In the genomic region with DNA sequence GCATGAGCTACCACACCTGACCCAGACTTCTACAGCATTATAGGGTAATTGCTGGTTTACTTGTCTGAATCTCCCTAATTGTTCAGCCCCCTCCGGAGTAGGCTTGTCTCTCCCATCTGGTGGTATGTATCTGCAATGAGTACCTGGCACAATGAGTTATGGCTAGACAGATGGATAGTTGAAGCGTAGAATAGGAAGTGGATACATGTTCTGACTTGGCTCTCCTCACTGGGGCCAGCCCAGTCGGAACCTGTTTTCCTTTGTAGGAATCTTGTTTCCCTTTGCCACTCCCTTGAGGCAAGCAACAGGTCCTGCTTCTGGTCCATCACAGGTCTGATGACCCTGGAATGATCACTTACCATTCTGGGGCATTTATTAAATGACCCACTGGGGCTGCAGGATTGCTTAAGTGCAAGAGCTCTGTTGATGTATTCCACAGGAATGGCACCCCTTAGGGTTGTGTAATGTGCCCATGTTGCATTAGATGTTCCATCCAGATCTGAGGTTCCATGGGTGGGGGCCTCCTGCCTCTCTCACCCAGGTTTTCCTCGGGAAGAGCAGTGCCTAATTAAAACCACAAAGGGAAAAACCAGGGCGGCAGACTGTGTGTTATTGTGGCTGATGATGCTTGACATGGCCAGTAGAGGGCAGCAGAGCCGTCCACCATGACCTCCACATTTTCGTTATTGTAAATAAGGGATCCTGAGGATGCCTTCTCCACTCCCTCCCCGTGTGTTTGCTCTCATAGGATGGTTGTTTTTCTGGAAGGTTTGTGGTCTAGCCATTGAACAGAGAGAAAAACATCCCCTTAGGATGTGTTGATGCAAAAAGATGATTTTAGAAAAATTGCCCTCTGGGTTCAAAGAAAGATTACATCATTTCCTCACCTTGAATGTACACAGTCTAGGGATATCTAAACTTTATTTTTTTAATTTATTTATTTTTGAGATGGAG, we compare ENCODE assay signal across 8 cellular contexts. TPM values are rescaled to one million over a fixed set of nuclear protein-coding genes. Genes with fewer than 3 reads are reported as not detected.
DNase-seq lines count a peak whose midpoint lies in the region; ATAC-seq and TF ChIP-seq lines count a peak whose summit lies in the region.

No MANE protein-coding gene starts in this region.

- CTCF ChIA-PET in HEK293 (lab: Yijun Ruan, JAX): interaction anchor here (0.6 to 1.8 kb wide), 19 partner anchors 11 to 261 kb away, joined by 3 to 6 read pairs (median 3); no protein-coding TSS in a partner anchor
- CTCF ChIA-PET in activated CD8-positive, alpha-beta T cell treated with anti-CD3 and anti-CD28 coated beads, Interleukin-2, amount 10 ng/mL, durations not matched to agents 7 days and 5 days (lab: Charles Lee): interaction anchor here (0.5 to 6.6 kb wide), 30 partner anchors 9 to 316 kb away, joined by 3 to 68 read pairs (median 5); partner anchors contain the start of gene CMTM7

- H3K27ac Mint-ChIP-seq in activated CD8-positive, alpha-beta T cell treated with anti-CD3 and anti-CD28 coated beads, Interleukin-2, amount 10 ng/mL, durations not matched to agents 7 days and 5 days: peak overlapping the region; percentile 74
- H3K27ac Mint-ChIP-seq in effector memory CD8-positive, alpha-beta T cell: peak overlapping the region; percentile 14 to 86

- H3K4me1 ChIP-seq in HEK293 (ENCODE audit: control insufficient read depth, insufficient read depth, low read length): no peaks in the 10 kb centered on the region

- DNase-seq in EL (peak; percentile 60), NCI-H526 (lab: John Stamatoyannopoulos, UW) (peak; percentile 43 to 83), medulla oblongata (ENCODE audit: extremely low spot score) (peak; percentile 74)
- peak; percentile 74 for DNase-seq in activated CD8-positive, alpha-beta T cell treated with anti-CD3 and anti-CD28 coated beads, Interleukin-2, amount 10 ng/mL, durations not matched to agents 7 days and 5 days
- peak; percentile 43 to 51 (median 45) for DNase-seq in effector memory CD8-positive, alpha-beta T cell
- peak; percentile 16 to 18 for DNase-seq in stimulated activated CD8-positive, alpha-beta memory T cell treated with anti-CD3 and anti-CD28 coated beads, Interleukin-4, amount 100 ng/mL, for 4 hours (ENCODE audit: low read depth in 2 of 2, low spot score in 1 of 2)

- H3K9me3 ChIP-seq in HEK293 (ENCODE audit: control insufficient read depth, insufficient read depth, low read depth, low read length): no peaks in the 10 kb centered on the region

- POLR2A ChIA-PET in HEK293 (lab: Yijun Ruan, JAX): interaction anchor here (0.6 kb wide), 1 partner anchor 13 kb away, joined by 7 read pairs; no protein-coding TSS in a partner anchor
- POLR2A ChIA-PET in activated CD8-positive, alpha-beta T cell treated with anti-CD3 and anti-CD28 coated beads, Interleukin-2, amount 10 ng/mL, durations not matched to agents 7 days and 5 days (lab: Charles Lee): no interaction called here

- no peaks in the 10 kb centered on the region for H3K27me3 Mint-ChIP-seq in activated CD8-positive, alpha-beta T cell treated with anti-CD3 and anti-CD28 coated beads, Interleukin-2, amount 10 ng/mL, durations not matched to agents 7 days and 5 days (ENCODE audit: low read depth)
- H3K27me3 Mint-ChIP-seq in effector memory CD8-positive, alpha-beta T cell: no peaks in the 10 kb centered on the region

- no peaks in the 10 kb centered on the region for H3K36me3 ChIP-seq in HEK293 (ENCODE audit: control insufficient read depth in 2 of 2, insufficient read depth in 1 of 2, low read length in 2 of 2)

- no peaks in the 10 kb centered on the region for H3K36me3 Mint-ChIP-seq in activated CD8-positive, alpha-beta T cell treated with anti-CD3 and anti-CD28 coated beads, Interleukin-2, amount 10 ng/mL, durations not matched to agents 7 days and 5 days (ENCODE audit: low read depth)
- H3K36me3 Mint-ChIP-seq in effector memory CD8-positive, alpha-beta T cell (ENCODE audit: insufficient read depth): no peaks in the 10 kb centered on the region

- H3K4me1 Mint-ChIP-seq in activated CD8-positive, alpha-beta T cell treated with anti-CD3 and anti-CD28 coated beads, Interleukin-2, amount 10 ng/mL, durations not matched to agents 7 days and 5 days (ENCODE audit: low read depth): peaks cover 19% of the 10 kb centered on the region
- peaks cover 10 to 12% of the 10 kb centered on the region in 2 donors for H3K4me1 Mint-ChIP-seq in effector memory CD8-positive, alpha-beta T cell (ENCODE audit: low read depth in 2 of 2)

- no peaks in the 10 kb centered on the region for H3K9me3 Mint-ChIP-seq in activated CD8-positive, alpha-beta T cell treated with anti-CD3 and anti-CD28 coated beads, Interleukin-2, amount 10 ng/mL, durations not matched to agents 7 days and 5 days (ENCODE audit: insufficient read depth)
- no peaks in the 10 kb centered on the region for H3K9me3 Mint-ChIP-seq in effector memory CD8-positive, alpha-beta T cell

- no peak overlapping the region for H3K27ac ChIP-seq in HEK293 (ENCODE audit: extremely low read depth, low read depth, low read length)

- peak overlapping the region; percentile 35 for H3K4me3 Mint-ChIP-seq in activated CD8-positive, alpha-beta T cell treated with anti-CD3 and anti-CD28 coated beads, Interleukin-2, amount 10 ng/mL, durations not matched to agents 7 days and 5 days
- peak overlapping the region in 1 of 2 donors; percentile 29 for H3K4me3 Mint-ChIP-seq in effector memory CD8-positive, alpha-beta T cell

- no peak overlapping the region for H3K4me3 ChIP-seq in HEK293 (ENCODE audit: low read depth, low read length)

- ATAC-seq in activated CD8-positive, alpha-beta T cell treated with anti-CD3 and anti-CD28 coated beads, Interleukin-2, amount 10 ng/mL, durations not matched to agents 7 days and 5 days: peak; percentile 86
- peak; percentile 73 for ATAC-seq in effector memory CD8-positive, alpha-beta T cell (replicated peaks)
- no peak for ATAC-seq in GM18519 (IDR thresholded peaks at IDR 0.05; ENCODE audit: low FRiP score, unreplicated experiment)

- TF ChIP-seq CTCF in HEK293 (tag by site-specific recombination; IDR thresholded peaks at IDR 0.05): peak; percentile 53

TF ChIP-seq in HEK293, 187 proteins besides CTCF, POLR2A, EP300 and RAD21:
- no peak for TF ChIP-seq ZNF202 (tag by site-specific recombination; IDR thresholded peaks at IDR 0.05; ENCODE audit: borderline replicate concordance)
- TF ChIP-seq ZNF664 (tag by site-specific recombination; IDR thresholded peaks at IDR 0.05): peak; percentile 23; the same call in 1 of the 2 replicates
- no peak for TF ChIP-seq ZNF2 (tag by site-specific recombination; IDR thresholded peaks at IDR 0.05)
- peak; percentile 81 for TF ChIP-seq ZBTB48 (tag by site-specific recombination; IDR thresholded peaks at IDR 0.05)
- no peak for TF ChIP-seq ZNF211 (tag by site-specific recombination; IDR thresholded peaks at IDR 0.05; ENCODE audit: low read depth)
- no peak for TF ChIP-seq ZNF513 (tag by site-specific recombination; IDR thresholded peaks at IDR 0.05)
- TF ChIP-seq MEIS1 (CRISPR knock-in tag; IDR thresholded peaks at IDR 0.05; ENCODE audit: borderline replicate concordance): no peak
- peak; percentile 69 for TF ChIP-seq ZNF654 (tag by site-specific recombination; IDR thresholded peaks at IDR 0.05; ENCODE audit: low read depth)
- peak; percentile 42; the same call in 1 of the 2 replicates for TF ChIP-seq IKZF3 (tag by site-specific recombination; IDR thresholded peaks at IDR 0.05)
- 0 out of 2 replicates have a peak, but pooled peaks have one; percentile 9 for TF ChIP-seq SCRT1 (tag by site-specific recombination; IDR thresholded peaks at IDR 0.05; ENCODE audit: borderline replicate concordance)
- TF ChIP-seq, protein P1, sequence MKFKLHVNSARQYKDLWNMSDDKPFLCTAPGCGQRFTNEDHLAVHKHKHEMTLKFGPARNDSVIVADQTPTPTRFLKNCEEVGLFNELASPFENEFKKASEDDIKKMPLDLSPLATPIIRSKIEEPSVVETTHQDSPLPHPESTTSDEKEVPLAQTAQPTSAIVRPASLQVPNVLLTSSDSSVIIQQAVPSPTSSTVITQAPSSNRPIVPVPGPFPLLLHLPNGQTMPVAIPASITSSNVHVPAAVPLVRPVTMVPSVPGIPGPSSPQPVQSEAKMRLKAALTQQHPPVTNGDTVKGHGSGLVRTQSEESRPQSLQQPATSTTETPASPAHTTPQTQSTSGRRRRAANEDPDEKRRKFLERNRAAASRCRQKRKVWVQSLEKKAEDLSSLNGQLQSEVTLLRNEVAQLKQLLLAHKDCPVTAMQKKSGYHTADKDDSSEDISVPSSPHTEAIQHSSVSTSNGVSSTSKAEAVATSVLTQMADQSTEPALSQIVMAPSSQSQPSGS (tag by site-specific recombination; IDR thresholded peaks at IDR 0.05; ENCODE audit: low read depth): 0 out of 2 replicates have a peak, but pooled peaks have one; percentile 9
- TF ChIP-seq SP7 (tag by site-specific recombination; IDR thresholded peaks at IDR 0.05): peak; percentile 86
- TF ChIP-seq ZBTB20 (tag by site-specific recombination; IDR thresholded peaks at IDR 0.05): no peak
- no peak for TF ChIP-seq FEZF1 (tag by site-specific recombination; IDR thresholded peaks at IDR 0.05)
- TF ChIP-seq ZBTB1 (tag by site-specific recombination; IDR thresholded peaks at IDR 0.05): no peak

RNA-seq across cellular contexts. Expression of gene CMTM8, which starts 58.0 kb away (rescaled TPM):
- 1 to 10 TPM; 2.1 TPM for total RNA-seq in activated CD8-positive, alpha-beta T cell treated with anti-CD3 and anti-CD28 coated beads, Interleukin-2, amount 10 ng/mL, durations not matched to agents 7 days and 5 days

Comparison
In these comparisons a context has a peak if more than half of its experiments do, and no peak if none do; other contexts are left out.
1. DNase-seq: peak in every context shown above with its lines; median percentile 74 in activated CD8-positive, alpha-beta T cell treated with anti-CD3 and anti-CD28 coated beads, Interleukin-2, amount 10 ng/mL, durations not matched to agents 7 days and 5 days; 74 in medulla oblongata; 63 in NCI-H526; 60 in EL; 45 in effector memory CD8-positive, alpha-beta T cell; 17 in stimulated activated CD8-positive, alpha-beta memory T cell treated with anti-CD3 and anti-CD28 coated beads, Interleukin-4, amount 100 ng/mL, for 4 hours.